In the genomic region with DNA sequence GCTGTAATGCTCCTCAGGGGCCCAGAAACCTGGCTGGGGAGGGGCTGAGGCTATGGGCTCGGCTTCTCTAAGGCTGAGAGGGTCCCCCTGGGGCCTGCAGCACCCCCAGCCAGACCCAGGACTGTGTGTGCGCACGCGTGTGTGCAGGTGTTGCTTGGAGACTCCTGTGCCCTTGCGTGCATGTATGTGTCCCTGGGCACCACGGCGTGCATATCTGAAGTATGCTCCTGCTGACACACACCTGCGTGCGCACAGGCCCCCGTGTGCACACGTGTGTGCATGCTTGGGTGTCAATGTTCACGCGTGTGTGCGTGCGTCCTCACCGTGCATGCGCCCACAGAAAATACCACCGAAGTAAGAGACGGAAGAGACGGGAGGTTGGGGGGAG, we compare ENCODE assay signal across 10 cellular contexts. TPM values are rescaled to one million over a fixed set of nuclear protein-coding genes. Genes with fewer than 3 reads are reported as not detected.
DNase-seq lines count a peak whose midpoint lies in the region; ATAC-seq and TF ChIP-seq lines count a peak whose summit lies in the region.
"Had no signal": no experiment of that assay in that cellular context is flagged by ENCODE, and none has a peak within 500 bp of the region (broad histone marks: within the 10 kb centered on the region; RNA-seq: fewer than 3 reads in every experiment).

No MANE protein-coding gene starts in this region.

- H3K4me1 Mint-ChIP-seq in WTC11 = peaks cover 22% of the 10 kb centered on the region
- H3K4me1 Mint-ChIP-seq in stimulated activated effector memory CD8-positive, alpha-beta T cell treated with anti-CD3 and anti-CD28 coated beads, Interleukin-12 subunit alpha, Interleukin-12 subunit beta, amount 100 ng/mL, for 72 hours = peaks cover 17% of the 10 kb centered on the region

- H3K27ac Mint-ChIP-seq in WTC11 = no peak overlapping the region
- no peak overlapping the region for H3K27ac Mint-ChIP-seq in stimulated activated effector memory CD8-positive, alpha-beta T cell treated with anti-CD3 and anti-CD28 coated beads, Interleukin-12 subunit alpha, Interleukin-12 subunit beta, amount 100 ng/mL, for 72 hours

- no peak overlapping the region for H3K4me3 ChIP-seq in fibroblast of the aortic adventitia (ENCODE audit: low read depth, low read length)
- peak overlapping the region in 28 of 59 donors; percentile 5 to 76 (median 66) for H3K4me3 ChIP-seq in dorsolateral prefrontal cortex

- ATAC-seq in WTC11 (peak; percentile 17), HG03097 (IDR thresholded peaks at IDR 0.05; ENCODE audit: low FRiP score, unreplicated experiment) (no peak)
- no peak for ATAC-seq in stimulated activated effector memory CD8-positive, alpha-beta T cell treated with anti-CD3 and anti-CD28 coated beads, Interleukin-12 subunit alpha, Interleukin-12 subunit beta, amount 100 ng/mL, for 72 hours

- no peaks in the 10 kb centered on the region for H3K27me3 ChIP-seq in dorsolateral prefrontal cortex

- H3K27ac ChIP-seq in dorsolateral prefrontal cortex = peak overlapping the region in 2 of 59 donors; percentile 8 to 27

- POLR2A ChIA-PET in WTC11 (lab: Charles Lee) = interaction anchor here (1.0 to 1.2 kb wide), 2 partner anchors 21 to 48 kb away, joined by 3 to 4 read pairs; partner anchors contain the start of genes EIF4E2 and TIGD1

- H3K4me3 Mint-ChIP-seq in WTC11 = peak overlapping the region; percentile 95
- H3K4me3 Mint-ChIP-seq in stimulated activated effector memory CD8-positive, alpha-beta T cell treated with anti-CD3 and anti-CD28 coated beads, Interleukin-12 subunit alpha, Interleukin-12 subunit beta, amount 100 ng/mL, for 72 hours = peak overlapping the region; percentile 60

- CTCF ChIA-PET in WTC11 (lab: Charles Lee) = interaction anchor here (0.6 to 3.2 kb wide), 5 partner anchors 13 to 135 kb away, joined by 3 to 33 read pairs (median 4); no protein-coding TSS in a partner anchor

- no peaks in the 10 kb centered on the region for H3K9me3 Mint-ChIP-seq in WTC11
- no peaks in the 10 kb centered on the region for H3K9me3 Mint-ChIP-seq in stimulated activated effector memory CD8-positive, alpha-beta T cell treated with anti-CD3 and anti-CD28 coated beads, Interleukin-12 subunit alpha, Interleukin-12 subunit beta, amount 100 ng/mL, for 72 hours

- DNase-seq in SHP77 (lab: John Stamatoyannopoulos, UW) (peak; percentile 33 to 41), SHP77 treated with DMSO at 0.1 percent for 48 hours (lab: John Stamatoyannopoulos, UW) (no peak), WTC11 (ENCODE audit: low spot score) (no peak), fibroblast of the aortic adventitia (ENCODE audit: low read depth) (peak; percentile 2), NK-92 (lab: John Stamatoyannopoulos, UW; ENCODE audit: unreplicated experiment) (no peak), dorsolateral prefrontal cortex (no peak)
- DNase-seq in stimulated activated effector memory CD8-positive, alpha-beta T cell treated with anti-CD3 and anti-CD28 coated beads, Interleukin-12 subunit alpha, Interleukin-12 subunit beta, amount 100 ng/mL, for 72 hours (ENCODE audit: low spot score in 2 of 2) = no peak

- H3K27me3 Mint-ChIP-seq in WTC11 (ENCODE audit: low read depth) = peaks cover 53% of the 10 kb centered on the region

- TF ChIP-seq CTCF in WTC11 (IDR thresholded peaks at IDR 0.05) (no peak), fibroblast of the aortic adventitia (IDR thresholded peaks at IDR 0.05; ENCODE audit: insufficient read depth, low read length) (no peak), dorsolateral prefrontal cortex (IDR thresholded peaks at IDR 0.05 in 54 of 56, conservative IDR thresholded peaks at IDR 0.05 in 2 of 56; ENCODE audit: low read depth in 1 of 56, partially characterized antibody in 56 of 56) (no peak)

- intact Hi-C loops in dorsolateral prefrontal cortex (cut with DNase I) = no loop called here

- no peaks in the 10 kb centered on the region for H3K36me3 Mint-ChIP-seq in WTC11
- no peaks in the 10 kb centered on the region for H3K36me3 Mint-ChIP-seq in stimulated activated effector memory CD8-positive, alpha-beta T cell treated with anti-CD3 and anti-CD28 coated beads, Interleukin-12 subunit alpha, Interleukin-12 subunit beta, amount 100 ng/mL, for 72 hours

TF ChIP-seq in WTC11, 78 proteins besides CTCF, POLR2A, EP300 and RAD21:
- TF ChIP-seq MYBL2 (CRISPR knock-in tag; IDR thresholded peaks at IDR 0.05) (no peak), NR3C1 (CRISPR knock-in tag; conservative IDR thresholded peaks at IDR 0.05; ENCODE audit: low read depth) (no peak), GTF2I (CRISPR knock-in tag; conservative IDR thresholded peaks at IDR 0.05) (no peak), NR2C2 (CRISPR knock-in tag; IDR thresholded peaks at IDR 0.05) (no peak), CREM (CRISPR knock-in tag; IDR thresholded peaks at IDR 0.05) (no peak)

RNA-seq across cellular contexts. Expression of gene ECEL1, which starts 14.9 kb away (rescaled TPM):
- total RNA-seq in WTC11 (2021) = 21.4 to 23.3 TPM (median 21.9 TPM) in 3 replicates
- not detected in 2 replicates for total RNA-seq in fibroblast of the aortic adventitia (ENCODE audit: low replicate concordance)
- 1 to 10 TPM in 14 of 120 experiments, under 1 TPM in 74, not detected in 32; 0.15 to 2.8 (median 0.49) TPM for total RNA-seq in dorsolateral prefrontal cortex
- total RNA-seq: myocyte, OCI-LY7 had no signal

RNA-seq across cellular contexts. Expression of gene PRSS56, which starts 17.7 kb away (rescaled TPM):
- total RNA-seq in WTC11 (2021) = not detected in 3 replicates
- not detected in 2 replicates for total RNA-seq in fibroblast of the aortic adventitia (ENCODE audit: low replicate concordance)
- total RNA-seq in dorsolateral prefrontal cortex = 1 to 10 TPM in 33 of 120 experiments, under 1 TPM in 73, not detected in 14; 0.24 to 2.5 (median 0.77) TPM
- total RNA-seq: OCI-LY7 had no signal

RNA-seq across cellular contexts. Expression of gene CHRND, which starts 23.5 kb away (rescaled TPM):
- total RNA-seq in WTC11 (2021) (0.07 to 0.11 TPM in 2 of 3 replicates, not detected in the other), fibroblast of the aortic adventitia (ENCODE audit: low replicate concordance) (not detected in 2 replicates), dorsolateral prefrontal cortex (under 1 TPM in 34 of 120 experiments, not detected in 86; 0.13 to 0.93 (median 0.33) TPM)
- total RNA-seq: OCI-LY7 had no signal

RNA-seq across cellular contexts. Expression of gene CHRNG, which starts 37.0 kb away (rescaled TPM):
- total RNA-seq in WTC11 (2021) = 0.20 TPM in 1 of 3 replicates, not detected in the others
- total RNA-seq in fibroblast of the aortic adventitia (ENCODE audit: low replicate concordance) = not detected in 2 replicates
- not detected for total RNA-seq in dorsolateral prefrontal cortex
- total RNA-seq: OCI-LY7 had no signal

RNA-seq across cellular contexts. Expression of gene ALPI, which starts 46.6 kb away (rescaled TPM):
- total RNA-seq in WTC11 (2021) (not detected in 3 replicates), fibroblast of the aortic adventitia (ENCODE audit: low replicate concordance) (not detected in 2 replicates), dorsolateral prefrontal cortex (not detected)
- total RNA-seq: myocyte, OCI-LY7 had no signal

Comparison
In these comparisons a context has a peak if more than half of its experiments do, and no peak if none do; other contexts are left out.
1. DNase-seq: peak in SHP77 (2 of 2) and fibroblast of the aortic adventitia (single experiment); none in SHP77 treated with DMSO at 0.1 percent for 48 hours (single experiment), WTC11 (single experiment), stimulated activated effector memory CD8-positive, alpha-beta T cell treated with anti-CD3 and anti-CD28 coated beads, Interleukin-12 subunit alpha, Interleukin-12 subunit beta, amount 100 ng/mL, for 72 hours (0 of 2), NK-92 (single experiment) and dorsolateral prefrontal cortex (0 of 10).